1 cellular context compared by ENCODE assay signal in the genomic region with DNA sequence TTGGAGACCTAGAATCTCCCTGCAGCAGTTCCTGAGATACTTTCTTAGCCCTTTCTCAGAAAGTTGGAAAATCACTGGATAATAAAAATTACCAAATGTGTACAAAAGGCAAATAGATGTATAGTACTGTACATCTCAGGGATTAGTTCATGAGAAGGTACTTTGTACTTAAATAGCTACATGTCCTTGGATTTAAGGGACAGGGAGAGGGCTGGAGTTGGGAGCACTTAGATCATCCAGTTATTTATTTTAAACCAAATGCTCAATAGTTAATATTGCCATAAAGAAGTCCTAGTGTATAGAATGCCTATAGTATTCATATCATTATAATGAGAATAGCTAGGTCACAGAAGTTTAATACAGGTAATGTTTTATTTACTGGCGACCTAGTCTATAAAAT.
TF ChIP-seq lines count a peak whose summit lies in the region.

No MANE protein-coding gene starts in this region.

TF ChIP-seq in HepG2, 621 proteins besides CTCF, POLR2A, EP300 and RAD21 (continued from another document):
- TF ChIP-seq, protein P1, sequence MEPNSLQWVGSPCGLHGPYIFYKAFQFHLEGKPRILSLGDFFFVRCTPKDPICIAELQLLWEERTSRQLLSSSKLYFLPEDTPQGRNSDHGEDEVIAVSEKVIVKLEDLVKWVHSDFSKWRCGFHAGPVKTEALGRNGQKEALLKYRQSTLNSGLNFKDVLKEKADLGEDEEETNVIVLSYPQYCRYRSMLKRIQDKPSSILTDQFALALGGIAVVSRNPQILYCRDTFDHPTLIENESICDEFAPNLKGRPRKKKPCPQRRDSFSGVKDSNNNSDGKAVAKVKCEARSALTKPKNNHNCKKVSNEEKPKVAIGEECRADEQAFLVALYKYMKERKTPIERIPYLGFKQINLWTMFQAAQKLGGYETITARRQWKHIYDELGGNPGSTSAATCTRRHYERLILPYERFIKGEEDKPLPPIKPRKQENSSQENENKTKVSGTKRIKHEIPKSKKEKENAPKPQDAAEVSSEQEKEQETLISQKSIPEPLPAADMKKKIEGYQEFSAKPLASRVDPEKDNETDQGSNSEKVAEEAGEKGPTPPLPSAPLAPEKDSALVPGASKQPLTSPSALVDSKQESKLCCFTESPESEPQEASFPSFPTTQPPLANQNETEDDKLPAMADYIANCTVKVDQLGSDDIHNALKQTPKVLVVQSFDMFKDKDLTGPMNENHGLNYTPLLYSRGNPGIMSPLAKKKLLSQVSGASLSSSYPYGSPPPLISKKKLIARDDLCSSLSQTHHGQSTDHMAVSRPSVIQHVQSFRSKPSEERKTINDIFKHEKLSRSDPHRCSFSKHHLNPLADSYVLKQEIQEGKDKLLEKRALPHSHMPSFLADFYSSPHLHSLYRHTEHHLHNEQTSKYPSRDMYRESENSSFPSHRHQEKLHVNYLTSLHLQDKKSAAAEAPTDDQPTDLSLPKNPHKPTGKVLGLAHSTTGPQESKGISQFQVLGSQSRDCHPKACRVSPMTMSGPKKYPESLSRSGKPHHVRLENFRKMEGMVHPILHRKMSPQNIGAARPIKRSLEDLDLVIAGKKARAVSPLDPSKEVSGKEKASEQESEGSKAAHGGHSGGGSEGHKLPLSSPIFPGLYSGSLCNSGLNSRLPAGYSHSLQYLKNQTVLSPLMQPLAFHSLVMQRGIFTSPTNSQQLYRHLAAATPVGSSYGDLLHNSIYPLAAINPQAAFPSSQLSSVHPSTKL (CRISPR knock-in tag; IDR thresholded peaks at IDR 0.05), result 0 out of 2 replicates have a peak, but pooled peaks have one; percentile 20
- TF ChIP-seq RBM22 (optimal IDR thresholded peaks at IDR 0.05; ENCODE audit: low read length) (no peak), ZNF30 (CRISPR knock-in tag; IDR thresholded peaks at IDR 0.05) (no peak), CBFB (CRISPR knock-in tag; IDR thresholded peaks at IDR 0.05) (no peak), NFYC (CRISPR knock-in tag; IDR thresholded peaks at IDR 0.05) (no peak), ZNF367 (CRISPR knock-in tag; IDR thresholded peaks at IDR 0.05; ENCODE audit: borderline replicate concordance) (no peak), TARDBP (CRISPR knock-in tag; IDR thresholded peaks at IDR 0.05) (no peak), JUNB (CRISPR knock-in tag; IDR thresholded peaks at IDR 0.05; ENCODE audit: borderline replicate concordance) (no peak), HDAC6 (IDR thresholded peaks at IDR 0.05; ENCODE audit: low read depth, low read length) (no peak), ZNF263 (CRISPR knock-in tag; IDR thresholded peaks at IDR 0.05) (peak; percentile 28; the same call in 1 of the 2 replicates), SP2 (CRISPR knock-in tag; IDR thresholded peaks at IDR 0.05) (no peak), ELF3 (CRISPR knock-in tag; IDR thresholded peaks at IDR 0.05) (no peak), ZSCAN20 (CRISPR knock-in tag; IDR thresholded peaks at IDR 0.05; ENCODE audit: borderline replicate concordance) (no peak), DNMT1 (CRISPR knock-in tag; IDR thresholded peaks at IDR 0.05) (no peak), BCL6 (CRISPR knock-in tag; IDR thresholded peaks at IDR 0.05) (0 out of 2 replicates have a peak, but pooled peaks have one; percentile 20), SALL1 (CRISPR knock-in tag; IDR thresholded peaks at IDR 0.05) (no peak), NBN (conservative IDR thresholded peaks at IDR 0.05) (no peak), ZNF264 (CRISPR knock-in tag; IDR thresholded peaks at IDR 0.05) (no peak), ZNF7 (CRISPR knock-in tag; IDR thresholded peaks at IDR 0.05) (peak; percentile 51; the same call in 1 of the 2 replicates)
- TF ChIP-seq, protein P2, sequence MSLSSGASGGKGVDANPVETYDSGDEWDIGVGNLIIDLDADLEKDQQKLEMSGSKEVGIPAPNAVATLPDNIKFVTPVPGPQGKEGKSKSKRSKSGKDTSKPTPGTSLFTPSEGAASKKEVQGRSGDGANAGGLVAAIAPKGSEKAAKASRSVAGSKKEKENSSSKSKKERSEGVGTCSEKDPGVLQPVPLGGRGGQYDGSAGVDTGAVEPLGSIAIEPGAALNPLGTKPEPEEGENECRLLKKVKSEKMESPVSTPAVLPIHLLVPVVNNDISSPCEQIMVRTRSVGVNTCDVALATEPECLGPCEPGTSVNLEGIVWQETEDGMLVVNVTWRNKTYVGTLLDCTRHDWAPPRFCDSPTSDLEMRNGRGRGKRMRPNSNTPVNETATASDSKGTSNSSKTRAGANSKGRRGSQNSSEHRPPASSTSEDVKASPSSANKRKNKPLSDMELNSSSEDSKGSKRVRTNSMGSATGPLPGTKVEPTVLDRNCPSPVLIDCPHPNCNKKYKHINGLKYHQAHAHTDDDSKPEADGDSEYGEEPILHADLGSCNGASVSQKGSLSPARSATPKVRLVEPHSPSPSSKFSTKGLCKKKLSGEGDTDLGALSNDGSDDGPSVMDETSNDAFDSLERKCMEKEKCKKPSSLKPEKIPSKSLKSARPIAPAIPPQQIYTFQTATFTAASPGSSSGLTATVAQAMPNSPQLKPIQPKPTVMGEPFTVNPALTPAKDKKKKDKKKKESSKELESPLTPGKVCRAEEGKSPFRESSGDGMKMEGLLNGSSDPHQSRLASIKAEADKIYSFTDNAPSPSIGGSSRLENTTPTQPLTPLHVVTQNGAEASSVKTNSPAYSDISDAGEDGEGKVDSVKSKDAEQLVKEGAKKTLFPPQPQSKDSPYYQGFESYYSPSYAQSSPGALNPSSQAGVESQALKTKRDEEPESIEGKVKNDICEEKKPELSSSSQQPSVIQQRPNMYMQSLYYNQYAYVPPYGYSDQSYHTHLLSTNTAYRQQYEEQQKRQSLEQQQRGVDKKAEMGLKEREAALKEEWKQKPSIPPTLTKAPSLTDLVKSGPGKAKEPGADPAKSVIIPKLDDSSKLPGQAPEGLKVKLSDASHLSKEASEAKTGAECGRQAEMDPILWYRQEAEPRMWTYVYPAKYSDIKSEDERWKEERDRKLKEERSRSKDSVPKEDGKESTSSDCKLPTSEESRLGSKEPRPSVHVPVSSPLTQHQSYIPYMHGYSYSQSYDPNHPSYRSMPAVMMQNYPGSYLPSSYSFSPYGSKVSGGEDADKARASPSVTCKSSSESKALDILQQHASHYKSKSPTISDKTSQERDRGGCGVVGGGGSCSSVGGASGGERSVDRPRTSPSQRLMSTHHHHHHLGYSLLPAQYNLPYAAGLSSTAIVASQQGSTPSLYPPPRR (CRISPR knock-in tag; IDR thresholded peaks at IDR 0.05; ENCODE audit: borderline replicate concordance), result no peak
- TF ChIP-seq, protein P3, sequence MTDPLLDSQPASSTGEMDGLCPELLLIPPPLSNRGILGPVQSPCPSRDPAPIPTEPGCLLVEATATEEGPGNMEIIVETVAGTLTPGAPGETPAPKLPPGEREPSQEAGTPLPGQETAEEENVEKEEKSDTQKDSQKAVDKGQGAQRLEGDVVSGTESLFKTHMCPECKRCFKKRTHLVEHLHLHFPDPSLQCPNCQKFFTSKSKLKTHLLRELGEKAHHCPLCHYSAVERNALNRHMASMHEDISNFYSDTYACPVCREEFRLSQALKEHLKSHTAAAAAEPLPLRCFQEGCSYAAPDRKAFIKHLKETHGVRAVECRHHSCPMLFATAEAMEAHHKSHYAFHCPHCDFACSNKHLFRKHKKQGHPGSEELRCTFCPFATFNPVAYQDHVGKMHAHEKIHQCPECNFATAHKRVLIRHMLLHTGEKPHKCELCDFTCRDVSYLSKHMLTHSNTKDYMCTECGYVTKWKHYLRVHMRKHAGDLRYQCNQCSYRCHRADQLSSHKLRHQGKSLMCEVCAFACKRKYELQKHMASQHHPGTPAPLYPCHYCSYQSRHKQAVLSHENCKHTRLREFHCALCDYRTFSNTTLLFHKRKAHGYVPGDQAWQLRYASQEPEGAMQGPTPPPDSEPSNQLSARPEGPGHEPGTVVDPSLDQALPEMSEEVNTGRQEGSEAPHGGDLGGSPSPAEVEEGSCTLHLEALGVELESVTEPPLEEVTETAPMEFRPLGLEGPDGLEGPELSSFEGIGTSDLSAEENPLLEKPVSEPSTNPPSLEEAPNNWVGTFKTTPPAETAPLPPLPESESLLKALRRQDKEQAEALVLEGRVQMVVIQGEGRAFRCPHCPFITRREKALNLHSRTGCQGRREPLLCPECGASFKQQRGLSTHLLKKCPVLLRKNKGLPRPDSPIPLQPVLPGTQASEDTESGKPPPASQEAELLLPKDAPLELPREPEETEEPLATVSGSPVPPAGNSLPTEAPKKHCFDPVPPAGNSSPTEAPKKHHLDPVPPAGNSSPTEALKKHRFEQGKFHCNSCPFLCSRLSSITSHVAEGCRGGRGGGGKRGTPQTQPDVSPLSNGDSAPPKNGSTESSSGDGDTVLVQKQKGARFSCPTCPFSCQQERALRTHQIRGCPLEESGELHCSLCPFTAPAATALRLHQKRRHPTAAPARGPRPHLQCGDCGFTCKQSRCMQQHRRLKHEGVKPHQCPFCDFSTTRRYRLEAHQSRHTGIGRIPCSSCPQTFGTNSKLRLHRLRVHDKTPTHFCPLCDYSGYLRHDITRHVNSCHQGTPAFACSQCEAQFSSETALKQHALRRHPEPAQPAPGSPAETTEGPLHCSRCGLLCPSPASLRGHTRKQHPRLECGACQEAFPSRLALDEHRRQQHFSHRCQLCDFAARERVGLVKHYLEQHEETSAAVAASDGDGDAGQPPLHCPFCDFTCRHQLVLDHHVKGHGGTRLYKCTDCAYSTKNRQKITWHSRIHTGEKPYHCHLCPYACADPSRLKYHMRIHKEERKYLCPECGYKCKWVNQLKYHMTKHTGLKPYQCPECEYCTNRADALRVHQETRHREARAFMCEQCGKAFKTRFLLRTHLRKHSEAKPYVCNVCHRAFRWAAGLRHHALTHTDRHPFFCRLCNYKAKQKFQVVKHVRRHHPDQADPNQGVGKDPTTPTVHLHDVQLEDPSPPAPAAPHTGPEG (CRISPR knock-in tag; IDR thresholded peaks at IDR 0.05), result no peak
- TF ChIP-seq, protein P4, sequence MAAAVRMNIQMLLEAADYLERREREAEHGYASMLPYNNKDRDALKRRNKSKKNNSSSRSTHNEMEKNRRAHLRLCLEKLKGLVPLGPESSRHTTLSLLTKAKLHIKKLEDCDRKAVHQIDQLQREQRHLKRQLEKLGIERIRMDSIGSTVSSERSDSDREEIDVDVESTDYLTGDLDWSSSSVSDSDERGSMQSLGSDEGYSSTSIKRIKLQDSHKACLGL (CRISPR knock-in tag; IDR thresholded peaks at IDR 0.05), result no peak
